Comparison of ENCODE assay signal across 15 cellular contexts in genomic region chr2:62116983-62117382, GRCh38.
DNase-seq lines count a peak whose midpoint lies in the region; ATAC-seq and TF ChIP-seq lines count a peak whose summit lies in the region.
"Had no signal": no experiment of that assay in that cellular context is flagged by ENCODE, and none has a peak within 500 bp of the region (broad histone marks: within the 10 kb centered on the region; RNA-seq: fewer than 3 reads in every experiment).

No MANE protein-coding gene starts in this region.

- H3K9ac ChIP-seq in Loucy (ENCODE audit: low read depth, low read length, poor library complexity, severe bottlenecking) (no peak overlapping the region), endodermal cell (ENCODE audit: extremely low read depth, low read length, poor library complexity, severe bottlenecking) (no peak overlapping the region)

- POLR2A ChIA-PET in activated B cell treated with CpG ODN at 0.5 μM for 24 hours (lab: Charles Lee): interaction anchor here (0.6 to 0.7 kb wide), 3 partner anchors 13 to 193 kb away, joined by 3 to 13 read pairs (median 3); no protein-coding TSS in a partner anchor

- no peak overlapping the region for H3K4me3 ChIP-seq in Loucy (ENCODE audit: low read length, poor library complexity, severe bottlenecking)
- H3K4me3 ChIP-seq in endodermal cell (ENCODE audit: low read length): no peak overlapping the region
- H3K4me3 ChIP-seq: A549 had no signal

- H3K36me3 ChIP-seq in Loucy (ENCODE audit: insufficient read depth, low read length) (no peaks in the 10 kb centered on the region), endodermal cell (ENCODE audit: control insufficient read depth, insufficient read depth, low read length) (no peaks in the 10 kb centered on the region)
- H3K36me3 ChIP-seq: BE2C had no signal

- H3K9me3 ChIP-seq in Loucy (ENCODE audit: insufficient read depth, low read depth, low read length): no peaks in the 10 kb centered on the region
- peaks cover 6% of the 10 kb centered on the region for H3K9me3 ChIP-seq in endodermal cell (ENCODE audit: control insufficient read depth, low read length)
- H3K9me3 ChIP-seq: A549, BE2C had no signal

- intact Hi-C loops in activated B cell treated with CpG ODN at 0.5 μM for 24 hours (cut with micrococcal nuclease): no loop called here

- H3K27ac ChIP-seq in endodermal cell (ENCODE audit: low read depth, low read length): no peak overlapping the region
- H3K27ac ChIP-seq: A549, C4-2B had no signal

- H3K4me2 ChIP-seq in Loucy (ENCODE audit: low read depth, low read length, poor library complexity, severe bottlenecking): peak overlapping the region; percentile 69
- H3K4me2 ChIP-seq: A549 had no signal

- DNase-seq in NAMALWA (ENCODE audit: low spot score): peak; percentile 22
- DNase-seq in activated B cell treated with CpG ODN at 0.5 μM for 24 hours: no peak
- DNase-seq in G401 (ENCODE audit: low spot score): no peak
- no peak for DNase-seq in NCI-H1436 treated with DMSO at 0.1 percent for 48 hours (lab: John Stamatoyannopoulos, UW)
- DNase-seq in hypothalamus (lab: John Stamatoyannopoulos, UW): no peak
- DNase-seq in endodermal cell: no peak
- DNase-seq: BE2C; CD4-positive, alpha-beta memory T cell; DMS79; HCEC 1CT; HFFc6 had no signal

- 100% methylated on average over 2 of the region's 3 CpGs for WGBS in endodermal cell (ENCODE audit: insufficient coverage in 1 of 2, insufficient read length in 1 of 2), 2 experiments

- H3K9me2 ChIP-seq in Loucy (replicated peaks; ENCODE audit: low read depth, low read length): no peaks in the 10 kb centered on the region

- H3K27ac Mint-ChIP-seq in activated B cell treated with CpG ODN at 0.5 μM for 24 hours (no peak overlapping the region), endodermal cell (no peak overlapping the region)
- no peak overlapping the region for H3K27ac Mint-ChIP-seq in stimulated activated memory B cell treated with anti-CD40 and anti-IgM and Interleukin-4, amounts not matched to agents 10 μg/mL and 1 μg/mL and 100 μg/mL, for 72 hours
- H3K27ac Mint-ChIP-seq: CD4-positive, alpha-beta memory T cell; HFFc6 had no signal

- H3F3A ChIP-seq in Loucy (ENCODE audit: low read depth): 0 out of 2 replicates have a peak, but pooled peaks cover 4% of the 10 kb centered on the region

- in situ Hi-C loops in G401 (cut with HindIII; ENCODE audit: low sequenced_read_pairs): no loop called here

- H3K4me1 ChIP-seq in Loucy (ENCODE audit: insufficient read depth, low read length, poor library complexity, severe bottlenecking) (peaks cover 74% of the 10 kb centered on the region), endodermal cell (ENCODE audit: control insufficient read depth, insufficient read depth, low read length) (peaks cover 20% of the 10 kb centered on the region)
- H3K4me1 ChIP-seq: A549 had no signal

- H3K27me3 Mint-ChIP-seq in activated B cell treated with CpG ODN at 0.5 μM for 24 hours: no peaks in the 10 kb centered on the region
- no peaks in the 10 kb centered on the region for H3K27me3 Mint-ChIP-seq in stimulated activated memory B cell treated with anti-CD40 and anti-IgM and Interleukin-4, amounts not matched to agents 10 μg/mL and 1 μg/mL and 100 μg/mL, for 72 hours
- no peaks in the 10 kb centered on the region for H3K27me3 Mint-ChIP-seq in endodermal cell (ENCODE audit: insufficient read depth)
- H3K27me3 Mint-ChIP-seq: CD4-positive, alpha-beta memory T cell had no signal

- no peak for TF ChIP-seq CTCF in Loucy (conservative IDR thresholded peaks at IDR 0.05; ENCODE audit: low read length)
- no peak for TF ChIP-seq CTCF in activated B cell treated with CpG ODN at 0.5 μM for 24 hours (IDR thresholded peaks at IDR 0.05)
- no peak for TF ChIP-seq CTCF in endodermal cell (conservative IDR thresholded peaks at IDR 0.05)

- CTCF ChIA-PET in activated B cell treated with CpG ODN at 0.5 μM for 24 hours (lab: Charles Lee): no interaction called here

- H4K20me1 ChIP-seq in Loucy (ENCODE audit: insufficient read depth, low read length, poor library complexity, severe bottlenecking): no peaks in the 10 kb centered on the region

- H3K27me3 ChIP-seq in Loucy (ENCODE audit: insufficient read depth, low read length, poor library complexity, severe bottlenecking) (no peaks in the 10 kb centered on the region), endodermal cell (ENCODE audit: control insufficient read depth, insufficient read depth, low read length, poor library complexity, severe bottlenecking) (no peaks in the 10 kb centered on the region)
- H3K27me3 ChIP-seq: BE2C had no signal

- H3K9me3 Mint-ChIP-seq in activated B cell treated with CpG ODN at 0.5 μM for 24 hours: no peaks in the 10 kb centered on the region
- no peaks in the 10 kb centered on the region for H3K9me3 Mint-ChIP-seq in stimulated activated memory B cell treated with anti-CD40 and anti-IgM and Interleukin-4, amounts not matched to agents 10 μg/mL and 1 μg/mL and 100 μg/mL, for 72 hours
- H3K9me3 Mint-ChIP-seq in endodermal cell: no peaks in the 10 kb centered on the region
- H3K9me3 Mint-ChIP-seq: HFFc6 had no signal

- H3K4me1 Mint-ChIP-seq in activated B cell treated with CpG ODN at 0.5 μM for 24 hours (peaks cover 39% of the 10 kb centered on the region), endodermal cell (peaks cover 34% of the 10 kb centered on the region)
- H3K4me1 Mint-ChIP-seq in stimulated activated memory B cell treated with anti-CD40 and anti-IgM and Interleukin-4, amounts not matched to agents 10 μg/mL and 1 μg/mL and 100 μg/mL, for 72 hours: peaks cover 39% of the 10 kb centered on the region

- ATAC-seq in activated B cell treated with CpG ODN at 0.5 μM for 24 hours (ENCODE audit: low read depth): peak; percentile 28
- ATAC-seq in stimulated activated memory B cell treated with anti-CD40 and anti-IgM and Interleukin-4, amounts not matched to agents 10 μg/mL and 1 μg/mL and 100 μg/mL, for 72 hours: peak; percentile 53
- ATAC-seq: A549 had no signal

- H3K36me3 Mint-ChIP-seq in activated B cell treated with CpG ODN at 0.5 μM for 24 hours (ENCODE audit: low read depth): no peaks in the 10 kb centered on the region
- H3K36me3 Mint-ChIP-seq in stimulated activated memory B cell treated with anti-CD40 and anti-IgM and Interleukin-4, amounts not matched to agents 10 μg/mL and 1 μg/mL and 100 μg/mL, for 72 hours: no peaks in the 10 kb centered on the region
- no peaks in the 10 kb centered on the region for H3K36me3 Mint-ChIP-seq in endodermal cell (ENCODE audit: low read depth)

- peaks cover 75% of the 10 kb centered on the region for H3K79me2 ChIP-seq in Loucy (ENCODE audit: insufficient read depth, low read length)

- H2AFZ ChIP-seq in Loucy (ENCODE audit: low read length): no peak overlapping the region

- H3K4me3 Mint-ChIP-seq in activated B cell treated with CpG ODN at 0.5 μM for 24 hours (no peak overlapping the region), endodermal cell (no peak overlapping the region)
- H3K4me3 Mint-ChIP-seq in stimulated activated memory B cell treated with anti-CD40 and anti-IgM and Interleukin-4, amounts not matched to agents 10 μg/mL and 1 μg/mL and 100 μg/mL, for 72 hours: no peak overlapping the region
- H3K4me3 Mint-ChIP-seq: CD4-positive, alpha-beta memory T cell; HFFc6 had no signal
